Comparison of ENCODE assay signal across 22 cellular contexts in genomic region chr11:16512163-16512562, GRCh38.
DNase-seq lines count a peak whose midpoint lies in the region; ATAC-seq, FAIRE-seq and TF ChIP-seq lines count a peak whose summit lies in the region.
"Had no signal": no experiment of that assay in that cellular context is flagged by ENCODE, and none has a peak within 500 bp of the region (broad histone marks: within the 10 kb centered on the region; RNA-seq: fewer than 3 reads in every experiment).

No MANE protein-coding gene starts in this region.

- H3K4me2 ChIP-seq in hepatocyte (no peak overlapping the region), smooth muscle cell (no peak overlapping the region)
- H3K4me2 ChIP-seq: GM23338, PC-9 had no signal

- TF ChIP-seq CTCF in MCF 10A (IDR thresholded peaks at IDR 0.05; ENCODE audit: unreplicated experiment) (no peak), breast epithelium (IDR thresholded peaks at IDR 0.05) (no peak), hepatocyte (IDR thresholded peaks at IDR 0.05; ENCODE audit: poor library complexity) (no peak), smooth muscle cell (IDR thresholded peaks at IDR 0.05; ENCODE audit: borderline replicate concordance, insufficient read depth, poor library complexity, severe bottlenecking) (no peak)

- H3K4me3 Mint-ChIP-seq in MCF 10A (ENCODE audit: unreplicated experiment), result no peak overlapping the region
- H3K4me3 Mint-ChIP-seq: GM23338, H9 had no signal

- WGBS in hepatocyte (ENCODE audit: low lambda C conversion rate, missing lambda C conversion rate), result 94% methylated on average over 2 of the region's 2 CpGs
- 86% methylated on average over 2 of the region's 2 CpGs for WGBS in smooth muscle cell (ENCODE audit: low lambda C conversion rate)
- WGBS in small intestine, 3 donors, result 87 to 97% (median 95%) methylated on average over 2 of the region's 2 CpGs

- intact Hi-C loops in MCF 10A (cut with micrococcal nuclease) (no loop called here), breast epithelium (cut with DNase I; ENCODE audit: low total_unique reads) (no loop called here)

- H3K36me3 Mint-ChIP-seq in MCF 10A (ENCODE audit: insufficient read depth, unreplicated experiment), result no peaks in the 10 kb centered on the region

- no peaks in the 10 kb centered on the region for H3K36me3 ChIP-seq in breast epithelium
- H3K36me3 ChIP-seq in hepatocyte (replicated peaks; ENCODE audit: insufficient read depth, low read depth), result no peaks in the 10 kb centered on the region
- no peaks in the 10 kb centered on the region for H3K36me3 ChIP-seq in smooth muscle cell (ENCODE audit: low read depth)
- no peaks in the 10 kb centered on the region for H3K36me3 ChIP-seq in small intestine (ENCODE audit: control insufficient read depth in 2 of 2, insufficient read depth in 2 of 2, low read length in 2 of 2)
- H3K36me3 ChIP-seq: MG63, SJSA1 had no signal

- H3K27ac Mint-ChIP-seq in MCF 10A (ENCODE audit: low read depth, unreplicated experiment), result peak overlapping the region; percentile 72
- H3K27ac Mint-ChIP-seq: GM23338, H9 had no signal

- H3F3A ChIP-seq in smooth muscle cell (ENCODE audit: low read depth), result peaks cover 18% of the 10 kb centered on the region

- TF ChIP-seq POLR2A in breast epithelium (IDR thresholded peaks at IDR 0.05), result no peak

- peaks cover 19% of the 10 kb centered on the region for H3K4me1 Mint-ChIP-seq in MCF 10A (ENCODE audit: insufficient read depth, unreplicated experiment)
- H3K4me1 Mint-ChIP-seq: GM23338 had no signal

- H3K27me3 ChIP-seq in breast epithelium, result no peaks in the 10 kb centered on the region
- no peaks in the 10 kb centered on the region for H3K27me3 ChIP-seq in hepatocyte
- H3K27me3 ChIP-seq in smooth muscle cell (ENCODE audit: low read depth), result no peaks in the 10 kb centered on the region
- H3K27me3 ChIP-seq in small intestine (ENCODE audit: control insufficient read depth in 2 of 2, insufficient read depth in 2 of 2, low read length in 2 of 2), result no peaks in the 10 kb centered on the region
- H3K27me3 ChIP-seq: MG63, SJSA1 had no signal

- H4K20me1 ChIP-seq in hepatocyte (ENCODE audit: insufficient read depth, poor library complexity, severe bottlenecking) (no peaks in the 10 kb centered on the region), smooth muscle cell (ENCODE audit: low read depth) (peaks cover 10% of the 10 kb centered on the region)

- H3K4me1 ChIP-seq in breast epithelium, result no peaks in the 10 kb centered on the region
- H3K4me1 ChIP-seq in hepatocyte (ENCODE audit: insufficient read depth), result no peaks in the 10 kb centered on the region
- H3K4me1 ChIP-seq in smooth muscle cell (ENCODE audit: low read depth), result no peaks in the 10 kb centered on the region
- no peaks in the 10 kb centered on the region for H3K4me1 ChIP-seq in small intestine (ENCODE audit: control insufficient read depth in 2 of 2, insufficient read depth in 1 of 2, low read depth in 1 of 2, low read length in 1 of 2)

- peak overlapping the region; percentile 47 for H3K9ac ChIP-seq in smooth muscle cell (ENCODE audit: low read depth)

- H3K4me3 ChIP-seq in breast epithelium (no peak overlapping the region), hepatocyte (no peak overlapping the region), smooth muscle cell (no peak overlapping the region), small intestine (ENCODE audit: low read depth in 1 of 2, low read length in 2 of 2) (no peak overlapping the region)
- H3K4me3 ChIP-seq: GM23338, MG63, PC-9, SJSA1 had no signal

- peaks cover 4% of the 10 kb centered on the region for H3K9me3 Mint-ChIP-seq in MCF 10A (ENCODE audit: unreplicated experiment)

- peaks cover 0 to 4% of the 10 kb centered on the region in 2 donors for H3K9me3 ChIP-seq in breast epithelium
- no peaks in the 10 kb centered on the region for H3K9me3 ChIP-seq in hepatocyte (ENCODE audit: low read depth)
- no peaks in the 10 kb centered on the region for H3K9me3 ChIP-seq in smooth muscle cell (replicated peaks; ENCODE audit: low read depth)
- H3K9me3 ChIP-seq in small intestine (ENCODE audit: control insufficient read depth, low read depth), result no peaks in the 10 kb centered on the region
- H3K9me3 ChIP-seq: MG63, SJSA1 had no signal

- no peaks in the 10 kb centered on the region for H3K27me3 Mint-ChIP-seq in MCF 10A (ENCODE audit: insufficient read depth, unreplicated experiment)

- CTCF ChIA-PET in MCF 10A (lab: Yijun Ruan, JAX), result no interaction called here

- FAIRE-seq in small intestine (lab: Jason Lieb, UNC), result no peak
- FAIRE-seq: G401.6 had no signal

- no peak for DNase-seq in MCF 10A (ENCODE audit: unreplicated experiment)
- DNase-seq in breast epithelium (ENCODE audit: low spot score in 2 of 2), result no peak
- DNase-seq in astrocyte of the hippocampus (ENCODE audit: low read depth, low spot score), result peak; percentile 12
- no peak for DNase-seq in hepatocyte (ENCODE audit: low spot score)
- no peak for DNase-seq in smooth muscle cell (lab: John Stamatoyannopoulos, UW; ENCODE audit: unreplicated experiment)
- DNase-seq in small intestine, result no peak
- DNase-seq in DMS 273 treated with DMSO at 0.1 percent for 48 hours (lab: John Stamatoyannopoulos, UW), result no peak
- DNase-seq: 8988T, DMS153, H9, KBM-7, NCI-H1694, NCI-H2029 treated with DMSO at 0.1 percent for 48 hours, NCI-H526 treated with DMSO at 0.1 percent for 48 hours, PC-9, Right ventricle myocardium superior had no signal

- no peak for ATAC-seq in HG03045 (IDR thresholded peaks at IDR 0.05; ENCODE audit: unreplicated experiment)
- ATAC-seq: GM23338 had no signal

- BruUV-seq in MCF 10A (replicated peaks; lab: Mats Ljungman, UMichigan), result no TSS peak

- POLR2A ChIA-PET in MCF 10A (lab: Yijun Ruan, JAX), result interaction anchor here (0.8 to 1.8 kb wide), 9 partner anchors 35 to 545 kb away, joined by 3 to 7 read pairs (median 3); no protein-coding TSS in a partner anchor

- H2AFZ ChIP-seq in hepatocyte, result no peak overlapping the region
- H2AFZ ChIP-seq in smooth muscle cell (ENCODE audit: low read depth), result no peak overlapping the region
- H2AFZ ChIP-seq: GM23338, PC-9 had no signal

- H3K79me2 ChIP-seq in hepatocyte, result no peaks in the 10 kb centered on the region
- H3K79me2 ChIP-seq in smooth muscle cell (ENCODE audit: low read depth), result peaks cover 44% of the 10 kb centered on the region

- H3K9me2 ChIP-seq in hepatocyte (replicated peaks; ENCODE audit: insufficient read depth), result no peaks in the 10 kb centered on the region

- H3K27ac ChIP-seq in breast epithelium (no peak overlapping the region), hepatocyte (peak overlapping the region; percentile 22), smooth muscle cell (ENCODE audit: low read depth) (peak overlapping the region; percentile 85), small intestine (ENCODE audit: low read depth in 1 of 2, low read length in 1 of 2) (no peak overlapping the region)
- H3K27ac ChIP-seq: HL-60, PC-9, SJSA1 had no signal

Comparison
In these comparisons a context has a peak if more than half of its experiments do, and no peak if none do; other contexts are left out.
1. H3K27ac ChIP-seq: peak in hepatocyte (single experiment) and smooth muscle cell (single experiment); none in breast epithelium (0 of 2) and small intestine (0 of 2).